Comparison of ENCODE assay signal across 8 cellular contexts in genomic region chr10:132575320-132576201, GRCh38. TPM values are rescaled to one million over a fixed set of nuclear protein-coding genes. Genes with fewer than 3 reads are reported as not detected.
A peak's percentile ranks its signal among the peaks of the same experiment; 100 is the strongest.
DNase-seq lines count a peak whose midpoint lies in the region; ATAC-seq and TF ChIP-seq lines count a peak whose summit lies in the region.

No MANE protein-coding gene starts in this region.

- H3K4me3 ChIP-seq in GM08714 (ENCODE audit: low read length) (peak overlapping the region; percentile 32; the same call in 1 of the 2 replicates), adipocyte (ENCODE audit: low read length) (no peak overlapping the region), testis (no peak overlapping the region)
- H3K4me3 ChIP-seq in CD4-positive, alpha-beta memory T cell (ENCODE audit: low read length in 2 of 2) = no peak overlapping the region

- no peak overlapping the region for H3K27ac ChIP-seq in testis
- H3K27ac ChIP-seq in CD4-positive, alpha-beta memory T cell (ENCODE audit: low read depth, low read length) = no peak overlapping the region

- H3K9me3 ChIP-seq in adipocyte (ENCODE audit: control insufficient read depth, low read length) (no peaks in the 10 kb centered on the region), testis (no peaks in the 10 kb centered on the region)
- no peaks in the 10 kb centered on the region for H3K9me3 ChIP-seq in CD4-positive, alpha-beta memory T cell (ENCODE audit: control insufficient read depth in 1 of 2, low read length in 2 of 2)

- no peak for TF ChIP-seq CTCF in testis (IDR thresholded peaks at IDR 0.05)

- CTCF ChIA-PET in CD4-positive, alpha-beta memory T cell (lab: Charles Lee; ENCODE audit: partially characterized antibody) = no interaction called here

- ATAC-seq in GM21381 (IDR thresholded peaks at IDR 0.05; ENCODE audit: unreplicated experiment) = peak; percentile 29

- H3K36me3 ChIP-seq in adipocyte (ENCODE audit: control insufficient read depth, insufficient read depth, low read length, severe bottlenecking) = no peaks in the 10 kb centered on the region
- H3K36me3 ChIP-seq in testis (ENCODE audit: low read depth, missing control alignments) = no peaks in the 10 kb centered on the region
- H3K36me3 ChIP-seq in CD4-positive, alpha-beta memory T cell (ENCODE audit: insufficient read depth, low read length) = no peaks in the 10 kb centered on the region

- H3K4me1 ChIP-seq in adipocyte (ENCODE audit: control insufficient read depth, insufficient read depth, low read length) (peaks cover 26% of the 10 kb centered on the region), testis (peaks cover 43% of the 10 kb centered on the region)
- H3K4me1 ChIP-seq in CD4-positive, alpha-beta memory T cell (ENCODE audit: insufficient read depth, low read length) = peaks cover 30% of the 10 kb centered on the region

- POLR2A ChIA-PET in CD4-positive, alpha-beta memory T cell (lab: Charles Lee; ENCODE audit: partially characterized antibody) = no interaction called here

- H3K27ac Mint-ChIP-seq in IgD-negative memory B cell = peak overlapping the region; percentile 80 to 91 (median 88)
- peak overlapping the region in 3 of 7 donors; percentile 50 to 68 (median 64) for H3K27ac Mint-ChIP-seq in CD4-positive, alpha-beta memory T cell

- DNase-seq in adipocyte (ENCODE audit: low read depth) = peak; percentile 80
- peak; percentile 67 for DNase-seq in left kidney (ENCODE audit: low read depth, low spot score)
- DNase-seq in testis = peak; percentile 64
- DNase-seq in CD4-positive, alpha-beta memory T cell = no peak
- no peak for DNase-seq in RKO (ENCODE audit: low spot score)

- H3K27me3 Mint-ChIP-seq in IgD-negative memory B cell = peaks cover 1% of the 10 kb centered on the region
- no peaks in the 10 kb centered on the region for H3K27me3 Mint-ChIP-seq in CD4-positive, alpha-beta memory T cell

- intact Hi-C loops in testis (cut with DNase I; ENCODE audit: low total_unique reads) = no loop called here
- intact Hi-C loops in CD4-positive, alpha-beta memory T cell (cut with micrococcal nuclease) = no loop called here

- no peak overlapping the region for H3K9ac ChIP-seq in adipocyte (ENCODE audit: low read length)

- H3K4me3 Mint-ChIP-seq in IgD-negative memory B cell = peak overlapping the region in 3 of 4 donors; percentile 43 to 88 (median 58)
- peak overlapping the region in 3 of 8 donors; percentile 10 to 31 (median 30) for H3K4me3 Mint-ChIP-seq in CD4-positive, alpha-beta memory T cell

- no peaks in the 10 kb centered on the region for H3K9me3 Mint-ChIP-seq in IgD-negative memory B cell
- H3K9me3 Mint-ChIP-seq in CD4-positive, alpha-beta memory T cell = no peaks in the 10 kb centered on the region

- no peak for TF ChIP-seq POLR2A in testis (IDR thresholded peaks at IDR 0.05)

- H3K4me1 Mint-ChIP-seq in IgD-negative memory B cell = peaks cover 16 to 24% (median 24%) of the 10 kb centered on the region in 3 donors
- H3K4me1 Mint-ChIP-seq in CD4-positive, alpha-beta memory T cell = peaks cover 11 to 44% (median 31%) of the 10 kb centered on the region in 4 donors

- 35% methylated on average over 15 to 21 of the region's 21 CpGs for WGBS in testis, 2 donors

- no peaks in the 10 kb centered on the region for H3K27me3 ChIP-seq in adipocyte (replicated peaks; ENCODE audit: control insufficient read depth, insufficient read depth, low read length)
- no peaks in the 10 kb centered on the region for H3K27me3 ChIP-seq in testis
- no peaks in the 10 kb centered on the region for H3K27me3 ChIP-seq in CD4-positive, alpha-beta memory T cell (ENCODE audit: insufficient read depth, low read length)

- H3K36me3 Mint-ChIP-seq in IgD-negative memory B cell = peaks cover 2% of the 10 kb centered on the region
- H3K36me3 Mint-ChIP-seq in CD4-positive, alpha-beta memory T cell = peaks cover 0 to 4% of the 10 kb centered on the region in 2 donors

RNA-seq across cellular contexts. Expression of gene INPP5A, which starts 38.0 kb away (rescaled TPM):
- polyA plus RNA-seq in IgD-negative memory B cell = 0.94 TPM
- total RNA-seq in testis = 100 to 1,000 TPM in 1 of 2 donors, 10 to 100 TPM in 1; 73.0 to 103 TPM
- polyA plus RNA-seq in testis (ENCODE audit: insufficient read depth, low read depth, low replicate concordance) = 54.1 TPM
- 10 to 100 TPM; 18.9 to 19.3 TPM for total RNA-seq in CD4-positive, alpha-beta memory T cell
- 1 to 10 TPM in 1 of 2 donors, under 1 TPM in 1; 0.61 to 2.7 TPM for polyA plus RNA-seq in CD4-positive, alpha-beta memory T cell

Comparison
In these comparisons a context has a peak if more than half of its experiments do, and no peak if none do; other contexts are left out.
1. DNase-seq: peak in adipocyte (single experiment), left kidney (single experiment) and testis (single experiment); none in CD4-positive, alpha-beta memory T cell (0 of 5) and RKO (single experiment).
2. RNA of gene INPP5A, which starts 38.0 kb away (polyA plus RNA-seq): 54.1 TPM in testis (single experiment); 0.61 to 2.7 TPM in CD4-positive, alpha-beta memory T cell and 0.94 TPM in IgD-negative memory B cell (single experiment); every median in the first group is over 10 times any median in the second.